In the genomic region with DNA sequence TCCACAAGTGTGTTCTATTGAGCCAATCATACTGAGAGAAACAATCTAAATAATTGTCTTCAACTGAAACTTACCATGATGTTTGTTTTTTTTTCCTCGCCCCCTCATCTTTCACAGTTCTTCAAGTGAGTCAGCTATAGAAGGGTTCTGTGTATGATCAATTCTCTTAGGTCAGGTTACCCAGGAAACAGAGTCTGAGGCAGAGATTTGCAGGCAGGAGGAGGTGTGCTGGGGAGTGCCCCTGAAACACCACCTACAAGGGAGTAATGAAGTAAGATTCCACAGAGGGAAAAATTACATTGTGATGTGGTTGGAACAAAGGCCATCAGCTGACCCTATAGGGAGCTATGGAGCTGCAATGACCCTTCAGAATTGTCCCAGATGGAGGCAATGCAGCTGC, we compare ENCODE assay signal across 20 cellular contexts.
"Had no signal": no experiment of that assay in that cellular context is flagged by ENCODE, and none has a peak within 500 bp of the region (broad histone marks: within the 10 kb centered on the region; RNA-seq: fewer than 3 reads in every experiment).

No MANE protein-coding gene starts in this region.

- H3K4me1 Mint-ChIP-seq: activated CD4-positive, alpha-beta T cell treated with anti-CD3 and anti-CD28 coated beads, Interleukin-2, amount 10 ng/mL, durations not matched to agents 7 days and 5 days; activated T-helper 17 cell treated with anti-CD3 and anti-CD28 coated beads, Interleukin-2, amount 50 U/mL, for 72 hours; stimulated activated memory B cell treated with anti-CD40 and anti-IgM and Interleukin-4, amounts not matched to agents 10 μg/mL and 1 μg/mL and 100 μg/mL, for 72 hours had no signal

- H3K27me3 Mint-ChIP-seq: activated CD4-positive, alpha-beta T cell treated with anti-CD3 and anti-CD28 coated beads, Interleukin-2, amount 10 ng/mL, durations not matched to agents 7 days and 5 days; activated naive CD8-positive, alpha-beta T cell; activated T-helper 17 cell treated with anti-CD3 and anti-CD28 coated beads, Interleukin-2, amount 50 U/mL, for 72 hours; natural killer cell treated with Interleukin-12 subunit alpha and Interleukin-12 subunit beta and Interleukin-15 and Interleukin-18, amount 100 ng/mL, for 72 hours; stimulated activated memory B cell treated with anti-CD40 and anti-IgM and Interleukin-4, amounts not matched to agents 10 μg/mL and 1 μg/mL and 100 μg/mL, for 72 hours had no signal

- DNase-seq: activated CD4-positive, alpha-beta T cell treated with anti-CD3 and anti-CD28 coated beads, Interleukin-2, amount 10 ng/mL, durations not matched to agents 7 days and 5 days; activated T-cell treated with anti-CD3 and anti-CD28 coated beads, Interleukin-2, amount 50 U/mL, for 1 hour; adrenal gland; cerebellar nuclear complex; hippocampal formation; left ventricle myocardium superior; occipital lobe; small intestine; stimulated activated CD4-positive, alpha-beta T cell treated with anti-CD3 and anti-CD28 coated beads, Interleukin-2, amount 100 ng/mL, for 24 hours; stomach had no signal

- H3K9me3 ChIP-seq: adrenal gland, ascending aorta, suprapubic skin had no signal

- H3K36me3 Mint-ChIP-seq: activated naive CD8-positive, alpha-beta T cell; stimulated activated memory B cell treated with anti-CD40 and anti-IgM and Interleukin-4, amounts not matched to agents 10 μg/mL and 1 μg/mL and 100 μg/mL, for 72 hours had no signal

- H3K4me3 Mint-ChIP-seq: activated CD4-positive, alpha-beta T cell treated with anti-CD3 and anti-CD28 coated beads, Interleukin-2, amount 10 ng/mL, durations not matched to agents 7 days and 5 days; activated naive CD8-positive, alpha-beta T cell; activated T-helper 17 cell treated with anti-CD3 and anti-CD28 coated beads, Interleukin-2, amount 50 U/mL, for 72 hours; natural killer cell treated with Interleukin-12 subunit alpha and Interleukin-12 subunit beta and Interleukin-15 and Interleukin-18, amount 100 ng/mL, for 72 hours; stimulated activated memory B cell treated with anti-CD40 and anti-IgM and Interleukin-4, amounts not matched to agents 10 μg/mL and 1 μg/mL and 100 μg/mL, for 72 hours had no signal

- H3K27ac Mint-ChIP-seq: activated CD4-positive, alpha-beta T cell treated with anti-CD3 and anti-CD28 coated beads, Interleukin-2, amount 10 ng/mL, durations not matched to agents 7 days and 5 days; activated naive CD8-positive, alpha-beta T cell; activated T-helper 17 cell treated with anti-CD3 and anti-CD28 coated beads, Interleukin-2, amount 50 U/mL, for 72 hours; natural killer cell treated with Interleukin-12 subunit alpha and Interleukin-12 subunit beta and Interleukin-15 and Interleukin-18, amount 100 ng/mL, for 72 hours; stimulated activated memory B cell treated with anti-CD40 and anti-IgM and Interleukin-4, amounts not matched to agents 10 μg/mL and 1 μg/mL and 100 μg/mL, for 72 hours had no signal

- H3K27ac ChIP-seq: adrenal gland, ascending aorta, coronary artery, stomach, suprapubic skin, tibial nerve had no signal

- H3K4me3 ChIP-seq: adrenal gland, ascending aorta, coronary artery, stomach, suprapubic skin, tibial nerve had no signal

- H3K4me1 ChIP-seq: adrenal gland, ascending aorta, stomach, suprapubic skin, tibial nerve had no signal

- H3K36me3 ChIP-seq: adrenal gland, ascending aorta, stomach, suprapubic skin, tibial nerve had no signal

- H3K27me3 ChIP-seq: adrenal gland, ascending aorta, stomach, suprapubic skin, tibial nerve had no signal

- ATAC-seq: activated CD4-positive, CD25-positive, alpha-beta regulatory T cell treated with anti-CD3 and anti-CD28 coated beads, Interleukin-2, amount 50 U/mL, for 24 hours; activated T-helper 17 cell treated with anti-CD3 and anti-CD28 coated beads, Interleukin-2, amount 50 U/mL, for 72 hours; left ventricle myocardium superior; natural killer cell treated with Interleukin-12 subunit alpha and Interleukin-12 subunit beta and Interleukin-15 and Interleukin-18, amount 100 ng/mL, for 72 hours; sciatic nerve; stimulated activated memory B cell treated with anti-CD40 and anti-IgM and Interleukin-4, amounts not matched to agents 10 μg/mL and 1 μg/mL and 100 μg/mL, for 72 hours had no signal
